ENCODE assay signal across 33 cellular contexts in genomic region chr12:130167537-130167936, GRCh38. TPM values are rescaled to one million over a fixed set of nuclear protein-coding genes. Genes with fewer than 3 reads are reported as not detected.
"Had no signal": no experiment of that assay in that cellular context is flagged by ENCODE, and none has a peak within 500 bp of the region (broad histone marks: within the 10 kb centered on the region; RNA-seq: fewer than 3 reads in every experiment).

No MANE protein-coding gene starts in this region.

- H3K27ac ChIP-seq: neural progenitor cell, ovary, parathyroid adenoma, psoas muscle, skin epidermis, spleen, suprapubic skin, thoracic aorta, thyroid gland, tibial nerve, upper lobe of left lung, vagina had no signal

- ATAC-seq: naive thymus-derived CD8-positive, alpha-beta T cell; natural killer cell treated with Interleukin-12 subunit alpha and Interleukin-12 subunit beta and Interleukin-15 and Interleukin-18, amount 100 ng/mL, for 72 hours; psoas muscle; right cardiac atrium; sciatic nerve; stimulated activated memory B cell treated with anti-CD40 and anti-IgM and Interleukin-4, amounts not matched to agents 10 μg/mL and 1 μg/mL and 100 μg/mL, for 72 hours; stimulated activated naive CD8-positive, alpha-beta T cell treated with anti-CD3 and anti-CD28 coated beads, Interleukin-15, amount 100 ng/mL, for 72 hours; stimulated activated naive CD8-positive, alpha-beta T cell treated with anti-CD3 and anti-CD28 coated beads, Interleukin-15, Interleukin-2, amounts not matched to agents 100 U/mL and 50 U/mL, for 24 hours had no signal

- H3K27me3 ChIP-seq: ovary, vagina had no signal

- H3K4me1 ChIP-seq: parathyroid adenoma, psoas muscle had no signal

- H3K4me3 ChIP-seq: neural progenitor cell, ovary, psoas muscle, skin epidermis, smooth muscle cell, spleen, suprapubic skin, thoracic aorta, thyroid gland, tibial nerve, upper lobe of left lung, vagina had no signal

- H3K4me2 ChIP-seq: neural progenitor cell, smooth muscle cell had no signal

- H2AFZ ChIP-seq: neural progenitor cell, parathyroid adenoma had no signal

- H3K79me2 ChIP-seq: parathyroid adenoma had no signal

- DNase-seq: naive B cell; naive thymus-derived CD8-positive, alpha-beta T cell; occipital lobe; ovary; psoas muscle; right cardiac atrium; spleen; stimulated activated CD4-positive, alpha-beta T cell treated with anti-CD3 and anti-CD28 coated beads, Interleukin-12 subunit alpha, Interleukin-12 subunit beta, amount 100 ng/mL, for 4 hours; stimulated activated CD4-positive, alpha-beta T cell treated with anti-CD3 and anti-CD28 coated beads, Interleukin-1b, Interleukin-23, amount 100 ng/mL, for 48 hours; stimulated activated CD4-positive, alpha-beta T cell treated with anti-CD3 and anti-CD28 coated beads, Interleukin-4, amount 100 ng/mL, for 1 hour; stimulated activated CD4-positive, alpha-beta T cell treated with anti-CD3 and anti-CD28 coated beads, Interleukin-4, amount 100 ng/mL, for 4 hours; stimulated activated CD8-positive, alpha-beta memory T cell treated with anti-CD3 and anti-CD28 coated beads, Interleukin-4, amount 100 ng/mL, for 48 hours; stimulated activated naive CD4-positive, alpha-beta T cell; stimulated activated naive CD8-positive, alpha-beta T cell treated with anti-CD3 and anti-CD28 coated beads, Interleukin-15, amount 100 ng/mL, for 72 hours; stimulated activated naive CD8-positive, alpha-beta T cell treated with anti-CD3 and anti-CD28 coated beads, Interleukin-15, Interleukin-2, amounts not matched to agents 100 U/mL and 50 U/mL, for 24 hours; substantia nigra; thyroid gland; trophoblast cell; upper lobe of left lung had no signal

- H3K9ac ChIP-seq: neural progenitor cell, parathyroid adenoma had no signal

- H3K36me3 ChIP-seq: neural progenitor cell, ovary, spleen, suprapubic skin, thoracic aorta, thyroid gland, tibial nerve, upper lobe of left lung, vagina had no signal

- FAIRE-seq: urothelium cell line had no signal

- H3K9me3 ChIP-seq: ovary, psoas muscle, thoracic aorta, thyroid gland, vagina had no signal

RNA-seq across cellular contexts. Expression of gene FZD10, which starts 5.3 kb away (rescaled TPM):
- total RNA-seq: naive thymus-derived CD8-positive, alpha-beta T cell; natural killer cell treated with Interleukin-12 subunit alpha and Interleukin-12 subunit beta and Interleukin-15 and Interleukin-18, amount 100 ng/mL, for 72 hours; osteoblast had no signal
- polyA plus RNA-seq: naive thymus-derived CD8-positive, alpha-beta T cell; neural cell had no signal
